Comparison of ENCODE assay signal across 25 cellular contexts in the genomic region with DNA sequence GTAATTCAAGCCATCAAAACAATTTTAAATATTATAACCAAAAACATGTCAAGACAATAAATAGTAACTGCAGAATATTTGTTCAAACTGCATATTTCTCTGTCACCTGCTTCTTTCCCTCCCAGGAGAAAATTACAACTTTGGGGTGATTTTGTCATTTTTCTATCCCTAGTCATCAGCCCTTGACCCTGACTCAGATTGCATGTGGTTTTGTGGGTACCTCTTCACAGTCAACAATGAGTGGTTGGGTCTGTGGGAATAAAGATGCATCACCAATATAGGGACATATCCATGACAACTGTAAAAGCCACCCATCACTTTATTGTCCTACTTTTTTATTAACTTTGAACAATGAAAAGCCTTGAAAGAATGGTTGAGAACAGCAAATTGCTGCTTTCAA. TPM values are rescaled to one million over a fixed set of nuclear protein-coding genes. Genes with fewer than 3 reads are reported as not detected.
DNase-seq lines count a peak whose midpoint lies in the region; ATAC-seq, FAIRE-seq and TF ChIP-seq lines count a peak whose summit lies in the region.
"Had no signal": no experiment of that assay in that cellular context is flagged by ENCODE, and none has a peak within 500 bp of the region (broad histone marks: within the 10 kb centered on the region; RNA-seq: fewer than 3 reads in every experiment).

No MANE protein-coding gene starts in this region.

- peaks cover 0 to 8% of the 10 kb centered on the region in 2 donors for H3K36me3 Mint-ChIP-seq in activated T-cell treated with anti-CD3 and anti-CD28 coated beads, Interleukin-2, amount 50 U/mL, for 72 hours (ENCODE audit: insufficient read depth in 2 of 2)
- peaks cover 55% of the 10 kb centered on the region for H3K36me3 Mint-ChIP-seq in stimulated activated effector memory CD8-positive, alpha-beta T cell treated with anti-CD3 and anti-CD28 coated beads, Interleukin-12 subunit alpha, Interleukin-12 subunit beta, amount 100 ng/mL, for 72 hours

- no peaks in the 10 kb centered on the region for H3K9me3 Mint-ChIP-seq in activated T-cell treated with anti-CD3 and anti-CD28 coated beads, Interleukin-2, amount 50 U/mL, for 72 hours
- no peaks in the 10 kb centered on the region for H3K9me3 Mint-ChIP-seq in stimulated activated effector memory CD8-positive, alpha-beta T cell treated with anti-CD3 and anti-CD28 coated beads, Interleukin-12 subunit alpha, Interleukin-12 subunit beta, amount 100 ng/mL, for 72 hours
- H3K9me3 Mint-ChIP-seq: activated B cell treated with CpG ODN at 0.5 μM for 24 hours; activated naive CD8-positive, alpha-beta T cell treated with anti-CD3 and anti-CD28 coated beads, Interleukin-2, amount 10 ng/mL, durations not matched to agents 7 days and 5 days; dendritic cell treated with granulocyte-macrophage colony-stimulating factor and Interleukin-4, amounts not matched to agents 40 ng/mL and 50 ng/mL, for 4 days had no signal

- H3K27ac Mint-ChIP-seq in activated T-cell treated with anti-CD3 and anti-CD28 coated beads, Interleukin-2, amount 50 U/mL, for 72 hours: no peak overlapping the region
- no peak overlapping the region for H3K27ac Mint-ChIP-seq in stimulated activated effector memory CD8-positive, alpha-beta T cell treated with anti-CD3 and anti-CD28 coated beads, Interleukin-12 subunit alpha, Interleukin-12 subunit beta, amount 100 ng/mL, for 72 hours
- H3K27ac Mint-ChIP-seq: activated B cell treated with CpG ODN at 0.5 μM for 24 hours; activated CD8-positive, alpha-beta T cell treated with anti-CD3 and anti-CD28 coated beads, Interleukin-2, amount 10 ng/mL, durations not matched to agents 7 days and 5 days; activated naive CD8-positive, alpha-beta T cell treated with anti-CD3 and anti-CD28 coated beads, Interleukin-2, amount 10 ng/mL, durations not matched to agents 7 days and 5 days; dendritic cell treated with granulocyte-macrophage colony-stimulating factor and Interleukin-4, amounts not matched to agents 40 ng/mL and 50 ng/mL, for 4 days had no signal

- no peak overlapping the region for H3K9ac ChIP-seq in kidney (ENCODE audit: low read length in 2 of 2)

- in situ Hi-C loops in brain microvascular endothelial cell (cut with HindIII; ENCODE audit: low pct_ligation_motif_present, low sequenced_read_pairs): no loop called here

- no peak overlapping the region for H3K4me3 Mint-ChIP-seq in activated T-cell treated with anti-CD3 and anti-CD28 coated beads, Interleukin-2, amount 50 U/mL, for 72 hours
- H3K4me3 Mint-ChIP-seq in stimulated activated effector memory CD8-positive, alpha-beta T cell treated with anti-CD3 and anti-CD28 coated beads, Interleukin-12 subunit alpha, Interleukin-12 subunit beta, amount 100 ng/mL, for 72 hours: no peak overlapping the region
- H3K4me3 Mint-ChIP-seq: activated B cell treated with CpG ODN at 0.5 μM for 24 hours; activated CD8-positive, alpha-beta T cell treated with anti-CD3 and anti-CD28 coated beads, Interleukin-2, amount 10 ng/mL, durations not matched to agents 7 days and 5 days; activated naive CD8-positive, alpha-beta T cell treated with anti-CD3 and anti-CD28 coated beads, Interleukin-2, amount 10 ng/mL, durations not matched to agents 7 days and 5 days; dendritic cell treated with granulocyte-macrophage colony-stimulating factor and Interleukin-4, amounts not matched to agents 40 ng/mL and 50 ng/mL, for 4 days had no signal

- H3K27me3 Mint-ChIP-seq in activated T-cell treated with anti-CD3 and anti-CD28 coated beads, Interleukin-2, amount 50 U/mL, for 72 hours (ENCODE audit: low read depth): no peaks in the 10 kb centered on the region
- H3K27me3 Mint-ChIP-seq: activated B cell treated with CpG ODN at 0.5 μM for 24 hours; activated naive CD8-positive, alpha-beta T cell treated with anti-CD3 and anti-CD28 coated beads, Interleukin-2, amount 10 ng/mL, durations not matched to agents 7 days and 5 days; dendritic cell treated with granulocyte-macrophage colony-stimulating factor and Interleukin-4, amounts not matched to agents 40 ng/mL and 50 ng/mL, for 4 days had no signal

- H3K4me1 Mint-ChIP-seq in activated T-cell treated with anti-CD3 and anti-CD28 coated beads, Interleukin-2, amount 50 U/mL, for 72 hours (ENCODE audit: low read depth): no peaks in the 10 kb centered on the region
- H3K4me1 Mint-ChIP-seq in stimulated activated effector memory CD8-positive, alpha-beta T cell treated with anti-CD3 and anti-CD28 coated beads, Interleukin-12 subunit alpha, Interleukin-12 subunit beta, amount 100 ng/mL, for 72 hours: peaks cover 7% of the 10 kb centered on the region
- H3K4me1 Mint-ChIP-seq: activated B cell treated with CpG ODN at 0.5 μM for 24 hours; activated naive CD8-positive, alpha-beta T cell treated with anti-CD3 and anti-CD28 coated beads, Interleukin-2, amount 10 ng/mL, durations not matched to agents 7 days and 5 days had no signal

- ATAC-seq in activated T-cell treated with anti-CD3 and anti-CD28 coated beads, Interleukin-2, amount 50 U/mL, for 72 hours (replicated peaks in 1 of 2): peak; percentile 71 to 80
- peak; percentile 100 for ATAC-seq in stimulated activated effector memory CD8-positive, alpha-beta T cell treated with anti-CD3 and anti-CD28 coated beads, Interleukin-12 subunit alpha, Interleukin-12 subunit beta, amount 100 ng/mL, for 72 hours
- ATAC-seq: A549; activated CD8-positive, alpha-beta T cell treated with anti-CD3 and anti-CD28 coated beads, Interleukin-2, amount 10 ng/mL, durations not matched to agents 7 days and 5 days; HepG2; right cardiac atrium had no signal

- TF ChIP-seq CTCF in brain microvascular endothelial cell (IDR thresholded peaks at IDR 0.05; ENCODE audit: low read depth, low read length, missing control alignments): no peak
- no peak for TF ChIP-seq CTCF in ascending aorta (IDR thresholded peaks at IDR 0.05)
- TF ChIP-seq CTCF in kidney (IDR thresholded peaks at IDR 0.05; ENCODE audit: borderline replicate concordance, extremely low read depth, insufficient read depth): no peak

- H3K4me1 ChIP-seq in ascending aorta: peaks cover 0 to 4% of the 10 kb centered on the region in 2 donors
- no peaks in the 10 kb centered on the region for H3K4me1 ChIP-seq in kidney (ENCODE audit: control insufficient read depth in 1 of 2, insufficient read depth in 1 of 2, low read depth in 1 of 2, low read length in 2 of 2)
- H3K4me1 ChIP-seq: A549 had no signal

- no peaks in the 10 kb centered on the region for H3K36me3 ChIP-seq in brain microvascular endothelial cell (replicated peaks)
- peaks cover 23 to 46% of the 10 kb centered on the region in 2 donors for H3K36me3 ChIP-seq in ascending aorta
- peaks cover 6 to 29% of the 10 kb centered on the region in 2 donors for H3K36me3 ChIP-seq in kidney (ENCODE audit: control insufficient read depth in 1 of 2, insufficient read depth in 2 of 2, low read length in 2 of 2)

- DNase-seq in activated T-cell treated with anti-CD3 and anti-CD28 coated beads, Interleukin-2, amount 50 U/mL, for 72 hours: no peak
- DNase-seq in activated T-cell treated with anti-CD3 and anti-CD28 coated beads, Interleukin-2, amount 50 U/mL, for 1 hour: no peak
- DNase-seq in HK-2 (ENCODE audit: unreplicated experiment) (peak; percentile 27), brain microvascular endothelial cell (peak; percentile 51), ascending aorta (ENCODE audit: low spot score in 2 of 2) (no peak), kidney (no peak), SKM-1 (lab: John Stamatoyannopoulos, UW; ENCODE audit: unreplicated experiment) (no peak)
- DNase-seq in stimulated activated effector memory CD8-positive, alpha-beta T cell treated with anti-CD3 and anti-CD28 coated beads, Interleukin-12 subunit alpha, Interleukin-12 subunit beta, amount 100 ng/mL, for 72 hours (ENCODE audit: low spot score in 2 of 2): no peak
- DNase-seq: activated B cell treated with CpG ODN at 0.5 μM for 24 hours; activated CD8-positive, alpha-beta T cell treated with anti-CD3 and anti-CD28 coated beads, Interleukin-2, amount 10 ng/mL, durations not matched to agents 7 days and 5 days; activated naive CD8-positive, alpha-beta T cell treated with anti-CD3 and anti-CD28 coated beads, Interleukin-2, amount 10 ng/mL, durations not matched to agents 7 days and 5 days; activated T-cell treated with anti-CD3 and anti-CD28 coated beads, Interleukin-2, amount 50 U/mL, for 48 hours; H7; hippocampal formation; NCI-H1417 treated with DMSO at 0.1 percent for 48 hours; NCI-H510A treated with DMSO at 0.1 percent for 48 hours; right cardiac atrium; T-helper 9 cell had no signal

- H3K4me3 ChIP-seq in brain microvascular endothelial cell (ENCODE audit: low read depth, low read length) (no peak overlapping the region), ascending aorta (no peak overlapping the region), kidney (ENCODE audit: low read length in 2 of 2) (no peak overlapping the region)
- H3K4me3 ChIP-seq: A549 had no signal

- intact Hi-C loops in ascending aorta (cut with DNase I) (no loop called here), kidney (cut with DNase I) (no loop called here)

- H3K27me3 ChIP-seq in brain microvascular endothelial cell (replicated peaks) (no peaks in the 10 kb centered on the region), ascending aorta (no peaks in the 10 kb centered on the region)

- H3K27ac ChIP-seq in brain microvascular endothelial cell (no peak overlapping the region), ascending aorta (no peak overlapping the region), kidney (ENCODE audit: low read depth in 2 of 2, low read length in 2 of 2) (no peak overlapping the region)
- H3K27ac ChIP-seq: A549, C4-2B had no signal

- no peak for FAIRE-seq in kidney (lab: Jason Lieb, UNC)
- FAIRE-seq: A549, HepG2, urothelium cell line had no signal

- H3K9me3 ChIP-seq in ascending aorta: no peaks in the 10 kb centered on the region
- no peaks in the 10 kb centered on the region for H3K9me3 ChIP-seq in kidney (ENCODE audit: control insufficient read depth in 1 of 2, low read length in 2 of 2)
- H3K9me3 ChIP-seq: A549 had no signal

RNA-seq across cellular contexts. Expression of a gene that starts 7.3 kb away (rescaled TPM):
- not detected for total RNA-seq in activated T-cell treated with anti-CD3 and anti-CD28 coated beads, Interleukin-2, amount 50 U/mL, for 72 hours
- not detected for total RNA-seq in ascending aorta
- 0.50 TPM for total RNA-seq in kidney
- polyA plus RNA-seq in kidney (ENCODE audit: insufficient read depth, low read depth, low replicate concordance): not detected
- total RNA-seq: activated B cell treated with CpG ODN at 0.5 μM for 24 hours; activated CD8-positive, alpha-beta T cell treated with anti-CD3 and anti-CD28 coated beads, Interleukin-2, amount 10 ng/mL, durations not matched to agents 7 days and 5 days; activated naive CD8-positive, alpha-beta T cell treated with anti-CD3 and anti-CD28 coated beads, Interleukin-2, amount 10 ng/mL, durations not matched to agents 7 days and 5 days; H7; HepG2; kidney epithelial cell; omental fat pad; right cardiac atrium had no signal
- polyA plus RNA-seq: A549 had no signal

RNA-seq across cellular contexts. Expression of a gene that starts 18.0 kb away (rescaled TPM):
- 10 to 100 TPM; 49.2 to 55.8 TPM for total RNA-seq in activated T-cell treated with anti-CD3 and anti-CD28 coated beads, Interleukin-2, amount 50 U/mL, for 72 hours
- total RNA-seq in ascending aorta: 4.6 TPM
- total RNA-seq in kidney: 41.7 TPM
- polyA plus RNA-seq in kidney (ENCODE audit: insufficient read depth, low read depth, low replicate concordance): 34.8 TPM

RNA-seq across cellular contexts. Expression of a gene that starts 57.9 kb away (rescaled TPM):
- under 1 TPM; 0.02 to 0.05 TPM for total RNA-seq in activated T-cell treated with anti-CD3 and anti-CD28 coated beads, Interleukin-2, amount 50 U/mL, for 72 hours
- total RNA-seq in ascending aorta (8.4 TPM), kidney (25.0 TPM)
- 5.9 TPM for polyA plus RNA-seq in kidney (ENCODE audit: insufficient read depth, low read depth, low replicate concordance)

Comparison
In these comparisons a context has a peak if more than half of its experiments do, and no peak if none do; other contexts are left out.
1. DNase-seq: peak in HK-2 (single experiment) and brain microvascular endothelial cell (single experiment); none in activated T-cell treated with anti-CD3 and anti-CD28 coated beads, Interleukin-2, amount 50 U/mL, for 72 hours (0 of 2), activated T-cell treated with anti-CD3 and anti-CD28 coated beads, Interleukin-2, amount 50 U/mL, for 1 hour (single experiment), stimulated activated effector memory CD8-positive, alpha-beta T cell treated with anti-CD3 and anti-CD28 coated beads, Interleukin-12 subunit alpha, Interleukin-12 subunit beta, amount 100 ng/mL, for 72 hours (0 of 2), ascending aorta (0 of 2), kidney (single experiment) and SKM-1 (single experiment).